In genomic region chr2:134611316-134611715, GRCh38 we compare ENCODE assay signal across 21 cellular contexts.
"Had no signal": no experiment of that assay in that cellular context is flagged by ENCODE, and none has a peak within 500 bp of the region (broad histone marks: within the 10 kb centered on the region; RNA-seq: fewer than 3 reads in every experiment).

No MANE protein-coding gene starts in this region.

- H3K36me3 ChIP-seq: SJSA1 had no signal

- ATAC-seq: K562 had no signal

- H3K27ac ChIP-seq: HL-60, KMS-11, RWPE1, SJSA1, SK-N-MC had no signal

- H3K9me3 ChIP-seq: SJSA1 had no signal

- DNase-seq: MV-4-11, NCI-H1048, NCI-H1105, NCI-H1417, NCI-H1436 treated with DMSO at 0.1 percent for 48 hours, NCI-H1694, NCI-H187 treated with DMSO at 0.1 percent for 48 hours, NCI-H2029 treated with DMSO at 0.1 percent for 48 hours, NCI-H2107, NCI-H226, NCI-H446, NCI-H524, NCI-H526 treated with DMSO at 0.1 percent for 48 hours, NCI-H748 treated with DMSO at 0.1 percent for 48 hours, SIG-M5 had no signal

- H3K4me3 ChIP-seq: K562, SJSA1, SK-N-MC had no signal

- H3K27me3 ChIP-seq: SJSA1 had no signal

- H3K4me1 ChIP-seq: SJSA1 had no signal
